In the genomic region with DNA sequence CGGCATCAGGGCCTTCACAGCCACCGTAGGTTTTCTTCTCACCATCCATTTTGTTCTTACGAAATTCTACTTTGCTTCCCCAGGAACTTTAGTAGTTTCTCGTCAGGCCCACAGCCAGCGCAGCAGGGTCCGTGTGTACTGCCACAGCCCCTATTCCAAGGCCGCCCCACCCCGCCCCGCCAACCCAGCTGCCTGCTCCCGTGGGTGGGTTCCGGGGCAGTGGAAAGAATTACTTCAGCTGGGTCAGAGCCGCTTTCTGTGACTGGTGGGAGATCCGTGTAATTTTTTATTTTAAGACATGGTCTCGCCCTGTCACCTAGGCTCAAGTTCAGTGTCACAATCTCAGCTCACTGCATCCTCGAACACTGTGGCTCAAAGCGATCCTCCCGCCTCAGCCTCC, we compare ENCODE assay signal across 38 cellular contexts. TPM values are rescaled to one million over a fixed set of nuclear protein-coding genes. Genes with fewer than 3 reads are reported as not detected.
"Had no signal": no experiment of that assay in that cellular context is flagged by ENCODE, and none has a peak within 500 bp of the region (broad histone marks: within the 10 kb centered on the region; RNA-seq: fewer than 3 reads in every experiment).

No MANE protein-coding gene starts in this region.

- H3K36me3 ChIP-seq: MG63 had no signal

- H3K4me3 ChIP-seq: MG63 had no signal

- H3K9me3 ChIP-seq: MG63 had no signal

- H3K27ac ChIP-seq: KMS-11 had no signal

- H3K9ac ChIP-seq: KMS-11 had no signal

- DNase-seq: Karpas-422, Kasumi-1, KG1, MG63, MM.1S, MV-4-11, NCI-H1048, NCI-H1092, NCI-H1092 treated with DMSO at 0.1 percent for 48 hours, NCI-H1105, NCI-H1105 treated with DMSO at 0.1 percent for 48 hours, NCI-H1417, NCI-H1417 treated with DMSO at 0.1 percent for 48 hours, NCI-H1436, NCI-H1436 treated with DMSO at 0.1 percent for 48 hours, NCI-H146, NCI-H1694, NCI-H1694 treated with DMSO at 0.1 percent for 48 hours, NCI-H187, NCI-H187 treated with DMSO at 0.1 percent for 48 hours, NCI-H1930, NCI-H2029, NCI-H2029 treated with DMSO at 0.1 percent for 48 hours, NCI-H2081, NCI-H2081 treated with DMSO at 0.1 percent for 48 hours, NCI-H2107, NCI-H2171, NCI-H2171 treated with DMSO at 0.1 percent for 48 hours, NCI-H2227 treated with DMSO at 0.1 percent for 48 hours, NCI-H226, NCI-H345, NCI-H446, NCI-H446 treated with DMSO at 0.1 percent for 48 hours had no signal

- H3K4me2 ChIP-seq: KMS-11 had no signal

RNA-seq across cellular contexts. Expression of a gene that starts 4.2 kb away (rescaled TPM):
- total RNA-seq: MCF 10A had no signal

RNA-seq across cellular contexts. Expression of a gene that starts 36.4 kb away (rescaled TPM):
- total RNA-seq: LHCN-M2, M059J, MCF 10A, NCI-H460 had no signal

RNA-seq across cellular contexts. Expression of a gene that starts 56.2 kb away (rescaled TPM):
- total RNA-seq: LHCN-M2, M059J, MCF 10A, NCI-H460 had no signal
